Comparison of ENCODE assay signal across 8 cellular contexts in genomic region chr22:49276567-49276966, GRCh38.
"Had no signal": no experiment of that assay in that cellular context is flagged by ENCODE, and none has a peak within 500 bp of the region (broad histone marks: within the 10 kb centered on the region; RNA-seq: fewer than 3 reads in every experiment).

No MANE protein-coding gene starts in this region.

- H3K9ac ChIP-seq: GM23248 had no signal

- ATAC-seq: K562 had no signal

- DNase-seq: GM23248, GOT3, H9, HCEC 1CT, IMR-90 had no signal

- H2AFZ ChIP-seq: GM23248 had no signal

- H3K27ac Mint-ChIP-seq: H9 had no signal

- H3K27ac ChIP-seq: GM23248 had no signal

- H3K4me3 Mint-ChIP-seq: H9 had no signal

- FAIRE-seq: H54, HTR-8/SVneo, K562 had no signal

- H3K4me3 ChIP-seq: GM23248, K562 had no signal
